ENCODE assay signal across 16 cellular contexts in the genomic region with DNA sequence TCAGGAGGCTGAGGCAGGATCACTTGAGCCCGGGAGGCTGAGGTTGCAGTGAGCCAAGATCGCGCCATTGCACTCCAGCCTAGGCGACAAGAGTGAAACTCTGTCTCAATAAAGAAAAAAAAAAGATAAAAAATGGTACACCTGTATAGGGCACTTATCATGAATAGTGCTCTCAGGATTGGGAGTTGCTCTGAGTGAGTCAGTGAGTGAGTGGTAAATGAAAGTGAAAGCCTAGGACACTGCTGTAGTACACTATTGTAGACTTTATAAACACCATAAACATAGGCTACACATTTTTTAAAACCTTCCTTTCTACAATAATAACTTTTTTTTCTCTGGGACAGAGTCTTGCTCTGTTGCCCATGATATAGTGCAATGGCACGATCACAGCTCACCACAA. TPM values are rescaled to one million over a fixed set of nuclear protein-coding genes. Genes with fewer than 3 reads are reported as not detected.
DNase-seq lines count a peak whose midpoint lies in the region; ATAC-seq lines count a peak whose summit lies in the region.
"Had no signal": no experiment of that assay in that cellular context is flagged by ENCODE, and none has a peak within 500 bp of the region (broad histone marks: within the 10 kb centered on the region; RNA-seq: fewer than 3 reads in every experiment).

No MANE protein-coding gene starts in this region.

- H3K9me3 Mint-ChIP-seq in activated T-cell treated with anti-CD3 and anti-CD28 coated beads, Interleukin-2, amount 50 U/mL, for 4 hours: no peaks in the 10 kb centered on the region
- H3K9me3 Mint-ChIP-seq in activated T-helper 17 cell treated with anti-CD3 and anti-CD28 coated beads, Interleukin-2, amount 50 U/mL, for 72 hours: no peaks in the 10 kb centered on the region
- no peaks in the 10 kb centered on the region for H3K9me3 Mint-ChIP-seq in stimulated activated effector memory CD8-positive, alpha-beta T cell treated with anti-CD3 and anti-CD28 coated beads, Interleukin-12 subunit alpha, Interleukin-12 subunit beta, amount 100 ng/mL, for 72 hours
- H3K9me3 Mint-ChIP-seq: dendritic cell treated with granulocyte-macrophage colony-stimulating factor and Interleukin-4, amounts not matched to agents 40 ng/mL and 50 ng/mL, for 4 days; memory B cell had no signal

- H3K36me3 Mint-ChIP-seq in activated T-cell treated with anti-CD3 and anti-CD28 coated beads, Interleukin-2, amount 50 U/mL, for 4 hours (ENCODE audit: insufficient read depth): no peaks in the 10 kb centered on the region
- H3K36me3 Mint-ChIP-seq in activated T-helper 17 cell treated with anti-CD3 and anti-CD28 coated beads, Interleukin-2, amount 50 U/mL, for 72 hours (ENCODE audit: low read depth): peaks cover 27% of the 10 kb centered on the region
- H3K36me3 Mint-ChIP-seq in stimulated activated effector memory CD8-positive, alpha-beta T cell treated with anti-CD3 and anti-CD28 coated beads, Interleukin-12 subunit alpha, Interleukin-12 subunit beta, amount 100 ng/mL, for 72 hours: no peaks in the 10 kb centered on the region

- no peaks in the 10 kb centered on the region for H3K4me1 ChIP-seq in SJCRH30
- H3K4me1 ChIP-seq: adrenal gland, parathyroid adenoma had no signal

- no peak overlapping the region for H3K4me3 Mint-ChIP-seq in activated T-cell treated with anti-CD3 and anti-CD28 coated beads, Interleukin-2, amount 50 U/mL, for 4 hours
- no peak overlapping the region for H3K4me3 Mint-ChIP-seq in activated T-helper 17 cell treated with anti-CD3 and anti-CD28 coated beads, Interleukin-2, amount 50 U/mL, for 72 hours
- no peak overlapping the region for H3K4me3 Mint-ChIP-seq in stimulated activated effector memory CD8-positive, alpha-beta T cell treated with anti-CD3 and anti-CD28 coated beads, Interleukin-12 subunit alpha, Interleukin-12 subunit beta, amount 100 ng/mL, for 72 hours
- H3K4me3 Mint-ChIP-seq: dendritic cell treated with granulocyte-macrophage colony-stimulating factor and Interleukin-4, amounts not matched to agents 40 ng/mL and 50 ng/mL, for 4 days; memory B cell had no signal

- H3K9me3 ChIP-seq in SJCRH30 (replicated peaks): no peaks in the 10 kb centered on the region
- H3K9me3 ChIP-seq: adrenal gland had no signal

- DNase-seq in activated T-cell treated with anti-CD3 and anti-CD28 coated beads, Interleukin-2, amount 50 U/mL, for 4 hours: no peak
- no peak for DNase-seq in activated T-cell treated with anti-CD3 and anti-CD28 coated beads, Interleukin-2, amount 50 U/mL, for 48 hours
- DNase-seq in stimulated activated effector memory CD8-positive, alpha-beta T cell treated with anti-CD3 and anti-CD28 coated beads, Interleukin-12 subunit alpha, Interleukin-12 subunit beta, amount 100 ng/mL, for 72 hours (ENCODE audit: low spot score in 2 of 2): no peak
- DNase-seq in SJCRH30: no peak
- no peak for DNase-seq in middle frontal gyrus (ENCODE audit: extremely low spot score, low spot score)
- DNase-seq: adrenal gland; KBM-7; NCI-H1436; NCI-H524; stimulated activated CD8-positive, alpha-beta memory T cell treated with anti-CD3 and anti-CD28 coated beads, Interleukin-4, amount 100 ng/mL, for 48 hours had no signal

- H3K4me3 ChIP-seq in SJCRH30: no peak overlapping the region
- H3K4me3 ChIP-seq: adrenal gland had no signal

- H3K36me3 ChIP-seq in SJCRH30: peaks cover 25% of the 10 kb centered on the region
- H3K36me3 ChIP-seq: adrenal gland had no signal

- H3K27me3 Mint-ChIP-seq in activated T-cell treated with anti-CD3 and anti-CD28 coated beads, Interleukin-2, amount 50 U/mL, for 4 hours (ENCODE audit: low read depth): no peaks in the 10 kb centered on the region
- H3K27me3 Mint-ChIP-seq in activated T-helper 17 cell treated with anti-CD3 and anti-CD28 coated beads, Interleukin-2, amount 50 U/mL, for 72 hours: no peaks in the 10 kb centered on the region
- H3K27me3 Mint-ChIP-seq: dendritic cell treated with granulocyte-macrophage colony-stimulating factor and Interleukin-4, amounts not matched to agents 40 ng/mL and 50 ng/mL, for 4 days; memory B cell had no signal

- H3K27ac ChIP-seq in SJCRH30: no peak overlapping the region
- H3K27ac ChIP-seq: adrenal gland, parathyroid adenoma had no signal

- ATAC-seq in activated T-cell treated with anti-CD3 and anti-CD28 coated beads, Interleukin-2, amount 50 U/mL, for 4 hours: peak; percentile 79 to 82
- ATAC-seq in HG02610 (IDR thresholded peaks at IDR 0.05; ENCODE audit: unreplicated experiment) (peak; percentile 75), GM21825 (IDR thresholded peaks at IDR 0.05; ENCODE audit: unreplicated experiment) (no peak)
- ATAC-seq in activated T-helper 17 cell treated with anti-CD3 and anti-CD28 coated beads, Interleukin-2, amount 50 U/mL, for 72 hours (replicated peaks): peak; percentile 99
- peak; percentile 83 for ATAC-seq in stimulated activated effector memory CD8-positive, alpha-beta T cell treated with anti-CD3 and anti-CD28 coated beads, Interleukin-12 subunit alpha, Interleukin-12 subunit beta, amount 100 ng/mL, for 72 hours

- H3K27me3 ChIP-seq in SJCRH30: no peaks in the 10 kb centered on the region
- H3K27me3 ChIP-seq: adrenal gland had no signal

- peaks cover 4% of the 10 kb centered on the region for H3K4me1 Mint-ChIP-seq in activated T-cell treated with anti-CD3 and anti-CD28 coated beads, Interleukin-2, amount 50 U/mL, for 4 hours (ENCODE audit: low read depth)
- H3K4me1 Mint-ChIP-seq in activated T-helper 17 cell treated with anti-CD3 and anti-CD28 coated beads, Interleukin-2, amount 50 U/mL, for 72 hours: peaks cover 5% of the 10 kb centered on the region
- peaks cover 5% of the 10 kb centered on the region for H3K4me1 Mint-ChIP-seq in stimulated activated effector memory CD8-positive, alpha-beta T cell treated with anti-CD3 and anti-CD28 coated beads, Interleukin-12 subunit alpha, Interleukin-12 subunit beta, amount 100 ng/mL, for 72 hours

- no peak overlapping the region for H3K27ac Mint-ChIP-seq in activated T-helper 17 cell treated with anti-CD3 and anti-CD28 coated beads, Interleukin-2, amount 50 U/mL, for 72 hours
- H3K27ac Mint-ChIP-seq in stimulated activated effector memory CD8-positive, alpha-beta T cell treated with anti-CD3 and anti-CD28 coated beads, Interleukin-12 subunit alpha, Interleukin-12 subunit beta, amount 100 ng/mL, for 72 hours: no peak overlapping the region
- H3K27ac Mint-ChIP-seq: dendritic cell treated with granulocyte-macrophage colony-stimulating factor and Interleukin-4, amounts not matched to agents 40 ng/mL and 50 ng/mL, for 4 days; memory B cell had no signal

RNA-seq across cellular contexts. Expression of gene PHTF1, which starts 16.8 kb away (rescaled TPM):
- 10 to 100 TPM in 1 of 3 donors, 1 to 10 TPM in 2; 9.1 to 10.9 (median 9.9) TPM for total RNA-seq in activated T-cell treated with anti-CD3 and anti-CD28 coated beads, Interleukin-2, amount 50 U/mL, for 4 hours
- total RNA-seq in activated T-helper 17 cell treated with anti-CD3 and anti-CD28 coated beads, Interleukin-2, amount 50 U/mL, for 72 hours: 10 to 100 TPM; 19.5 to 24.8 TPM
- total RNA-seq in SJCRH30 (2014; rRNA removed; shearing (Covaris generic)): 35.7 and 38.0 TPM in 2 replicates
